ENCODE assay signal across 8 cellular contexts in the genomic region with DNA sequence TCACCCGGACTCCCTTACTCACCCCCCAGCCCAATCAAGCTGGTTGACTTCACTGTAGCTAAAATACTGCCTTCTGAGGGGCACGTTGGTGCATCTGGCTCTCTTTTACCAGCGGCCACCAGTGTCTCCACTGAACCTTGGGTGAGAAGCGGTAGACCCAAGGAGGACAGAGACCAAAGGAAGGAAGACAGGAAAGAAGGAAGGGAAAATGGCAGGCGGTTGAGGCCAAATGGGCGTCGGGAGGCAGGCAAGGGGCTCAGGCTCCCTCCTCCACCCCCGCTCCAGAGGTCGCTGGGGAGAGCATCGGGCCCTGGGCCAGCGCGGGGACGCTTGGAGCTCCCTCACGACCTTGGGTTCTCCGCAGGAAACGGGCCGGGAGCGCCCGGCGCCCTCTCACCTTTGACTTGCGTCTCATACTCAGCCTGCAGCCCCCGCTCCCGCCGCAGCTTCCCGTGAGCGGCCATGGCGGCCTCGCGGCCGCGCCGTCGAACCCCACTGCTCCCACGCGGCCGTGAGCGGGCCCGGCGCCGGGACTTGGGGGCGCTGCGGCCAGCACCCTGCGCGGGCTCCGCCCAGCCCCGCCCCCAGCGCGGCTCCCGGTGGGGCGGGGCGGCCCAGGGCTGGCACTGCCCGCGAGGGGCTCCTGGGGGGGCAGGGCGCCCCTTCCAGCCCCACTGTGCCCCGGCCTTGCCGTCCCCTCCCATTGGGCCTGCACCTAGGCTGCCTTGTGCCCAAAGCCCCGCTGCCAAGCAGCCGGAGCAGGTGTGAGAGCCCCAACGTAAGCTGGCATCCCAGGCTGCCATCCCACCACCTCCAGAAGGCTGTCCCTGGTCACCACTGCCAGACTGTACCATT. TPM values are rescaled to one million over a fixed set of nuclear protein-coding genes. Genes with fewer than 3 reads are reported as not detected.
DNase-seq lines count a peak whose midpoint lies in the region; ATAC-seq, FAIRE-seq and TF ChIP-seq lines count a peak whose summit lies in the region.

Gene ARHGAP4, minus strand, starts transcription at position 526 of the 855 bp plus-strand sequence. Its CDS starts 62 bp downstream, at position 464.

- no peaks in the 10 kb centered on the region for H3K9me3 Mint-ChIP-seq in CD4-positive, CD25-positive, alpha-beta regulatory T cell

- H4K20me1 ChIP-seq in fibroblast of lung (ENCODE audit: control insufficient read depth, extremely low read depth, insufficient read depth, low read length), result no peaks in the 10 kb centered on the region

- H3K27ac ChIP-seq in CD4-positive, CD25-positive, alpha-beta regulatory T cell (ENCODE audit: insufficient read depth, low read length, poor library complexity, severe bottlenecking), result peak within 1 kb of the TSS; percentile 96
- H3K27ac ChIP-seq in HUES6 (ENCODE audit: low read depth, low read length) (peak within 1 kb of the TSS; percentile 86; the same call in 1 of the 2 replicates), fibroblast of lung (ENCODE audit: insufficient read depth, low read length) (no peak within 1 kb of the TSS), pancreas (peak within 1 kb of the TSS; percentile 1 to 91 (median 86))

- TF ChIP-seq CTCF in fibroblast of lung (conservative IDR thresholded peaks at IDR 0.05 in 1 of 2, IDR thresholded peaks at IDR 0.05 in 1 of 2; ENCODE audit: low read depth in 1 of 2, low read length in 2 of 2) (no peak), pancreas (IDR thresholded peaks at IDR 0.05) (no peak)

- H2AFZ ChIP-seq in fibroblast of lung (ENCODE audit: low read length), result no peak within 1 kb of the TSS

- H3K4me2 ChIP-seq in fibroblast of lung (ENCODE audit: extremely low read depth, insufficient read depth, low read length), result peak within 1 kb of the TSS; percentile 92

- FAIRE-seq in pancreas (lab: Jason Lieb, UNC), result no peak
- no peak for FAIRE-seq in frontal cortex (lab: Jason Lieb, UNC)

- DNase-seq in CD4-positive, CD25-positive, alpha-beta regulatory T cell, result peak; percentile 30 to 62 (median 37)
- peak; percentile 78 for DNase-seq in activated CD8-positive, alpha-beta memory T cell treated with anti-CD3 and anti-CD28 coated beads for 24 hours
- DNase-seq in fibroblast of lung (ENCODE audit: low read depth in 2 of 2) (no peak), pancreas (peak in 1 of 6 donors; percentile 75), frontal cortex (ENCODE audit: low spot score in 2 of 2) (no peak), NCI-H524 treated with DMSO at 0.1 percent for 48 hours (lab: John Stamatoyannopoulos, UW) (no peak), HPDE6-E6E7 (ENCODE audit: extremely low spot score) (no peak)

- 24 to 36% methylated on average over 39 to 58 of the region's 59 CpGs for WGBS in pancreas, 2 donors

- H3K4me3 Mint-ChIP-seq in CD4-positive, CD25-positive, alpha-beta regulatory T cell, result peak within 1 kb of the TSS; percentile 95 to 98 (median 97)

- H3K4me1 Mint-ChIP-seq in CD4-positive, CD25-positive, alpha-beta regulatory T cell, result peaks cover 4 to 84% (median 9%) of the 10 kb centered on the region in 4 donors

- ATAC-seq in CD4-positive, CD25-positive, alpha-beta regulatory T cell (ENCODE audit: low read depth in 2 of 2), result no peak
- no peak for ATAC-seq in pancreas

- H3K36me3 Mint-ChIP-seq in CD4-positive, CD25-positive, alpha-beta regulatory T cell, result peaks cover 4% of the 10 kb centered on the region

- no peaks in the 10 kb centered on the region for H3K27me3 ChIP-seq in CD4-positive, CD25-positive, alpha-beta regulatory T cell (ENCODE audit: control insufficient read depth, insufficient read depth, low read length)
- H3K27me3 ChIP-seq in HUES6 (ENCODE audit: control insufficient read depth, insufficient read depth, low read length) (no peaks in the 10 kb centered on the region), fibroblast of lung (ENCODE audit: control insufficient read depth, insufficient read depth, low read length) (no peaks in the 10 kb centered on the region), pancreas (no peaks in the 10 kb centered on the region)

- H3K9me3 ChIP-seq in CD4-positive, CD25-positive, alpha-beta regulatory T cell (ENCODE audit: control insufficient read depth in 2 of 2, low read length in 2 of 2), result no peaks in the 10 kb centered on the region
- H3K9me3 ChIP-seq in HUES6 (ENCODE audit: control insufficient read depth, insufficient read depth, low read depth, low read length) (peaks cover 5% of the 10 kb centered on the region; the same call in 1 of the 2 replicates), fibroblast of lung (ENCODE audit: control insufficient read depth, insufficient read depth, low read depth, low read length) (no peaks in the 10 kb centered on the region), pancreas (no peaks in the 10 kb centered on the region)

- peaks cover 78% of the 10 kb centered on the region for H3K4me1 ChIP-seq in CD4-positive, CD25-positive, alpha-beta regulatory T cell (ENCODE audit: control insufficient read depth, insufficient read depth, low read length, poor library complexity, severe bottlenecking)
- H3K4me1 ChIP-seq in HUES6 (ENCODE audit: control insufficient read depth, insufficient read depth, low read length) (peaks cover 40% of the 10 kb centered on the region), fibroblast of lung (ENCODE audit: control insufficient read depth, extremely low read depth, insufficient read depth, low read length) (peaks cover 7% of the 10 kb centered on the region), pancreas (peaks cover 0 to 13% (median 9%) of the 10 kb centered on the region in 3 donors)

- H3K27ac Mint-ChIP-seq in CD4-positive, CD25-positive, alpha-beta regulatory T cell, result peak within 1 kb of the TSS; percentile 98 to 100 (median 99)

- H3K9ac ChIP-seq in HUES6 (ENCODE audit: low read length) (peak within 1 kb of the TSS; percentile 95), fibroblast of lung (ENCODE audit: insufficient read depth, low read length) (no peak within 1 kb of the TSS)

- no peaks in the 10 kb centered on the region for H3K79me2 ChIP-seq in fibroblast of lung (ENCODE audit: control insufficient read depth, insufficient read depth, low read length)

- peak within 1 kb of the TSS; percentile 85 for H3K4me3 ChIP-seq in CD4-positive, CD25-positive, alpha-beta regulatory T cell (ENCODE audit: low read depth, low read length)
- peak within 1 kb of the TSS; percentile 80 for H3K4me3 ChIP-seq in HUES6 (ENCODE audit: low read depth, low read length)
- peak within 1 kb of the TSS in 1 of 4 experiments; percentile 64 for H3K4me3 ChIP-seq in fibroblast of lung (replicated peaks in 1 of 4; ENCODE audit: control extremely low read depth in 1 of 4, insufficient read depth in 1 of 4, low read depth in 3 of 4, low read length in 4 of 4)
- peak within 1 kb of the TSS in 1 of 4 donors; percentile 63 for H3K4me3 ChIP-seq in pancreas

- intact Hi-C loops in pancreas (cut with DNase I), result no loop called here

- peaks cover 1% of the 10 kb centered on the region for H3K36me3 ChIP-seq in CD4-positive, CD25-positive, alpha-beta regulatory T cell (ENCODE audit: control insufficient read depth, insufficient read depth, low read length)
- H3K36me3 ChIP-seq in HUES6 (ENCODE audit: control insufficient read depth, insufficient read depth, low read length), result peaks cover 20% of the 10 kb centered on the region
- H3K36me3 ChIP-seq in fibroblast of lung (ENCODE audit: control insufficient read depth, insufficient read depth, low read length), result peaks cover 3% of the 10 kb centered on the region
- no peaks in the 10 kb centered on the region for H3K36me3 ChIP-seq in pancreas

- H3K27me3 Mint-ChIP-seq in CD4-positive, CD25-positive, alpha-beta regulatory T cell, result peaks cover 4% of the 10 kb centered on the region

RNA-seq across cellular contexts. Expression of gene ARHGAP4, which starts in this region (rescaled TPM):
- total RNA-seq in CD4-positive, CD25-positive, alpha-beta regulatory T cell, result 459 TPM
- 10 to 100 TPM; 73.5 to 89.9 (median 80.2) TPM for polyA plus RNA-seq in CD4-positive, CD25-positive, alpha-beta regulatory T cell
- 1.3 and 1.5 TPM in 2 replicates for total RNA-seq in fibroblast of lung
- polyA plus RNA-seq in fibroblast of lung, result 0.12 and 0.51 TPM in 2 replicates
- 0.43 and 0.71 TPM in 2 replicates for polyA plus RNA-seq in fibroblast of lung (2012)
- polyA minus RNA-seq in fibroblast of lung (ENCODE audit: low replicate concordance), result 1.5 and 12.4 TPM in 2 replicates
- total RNA-seq in pancreas, result 10 to 100 TPM in 3 of 6 donors, 1 to 10 TPM in 3; 1.9 to 18.9 (median 8.9) TPM
- polyA plus RNA-seq in pancreas, result 10 to 100 TPM; 44.7 to 71.7 TPM
- 5.7 TPM for total RNA-seq in frontal cortex

Comparison
In these comparisons a context has a peak if more than half of its experiments do, and no peak if none do; other contexts are left out.
1. RNA of gene ARHGAP4 (total RNA-seq): 459 TPM in CD4-positive, CD25-positive, alpha-beta regulatory T cell (single experiment); 1.9 to 18.9 TPM in pancreas, 5.7 TPM in frontal cortex (single experiment) and 1.3 to 1.5 TPM in fibroblast of lung; every median in the first group is over 10 times any median in the second.
2. RNA of gene ARHGAP4 (polyA plus RNA-seq): 73.5 to 89.9 TPM in CD4-positive, CD25-positive, alpha-beta regulatory T cell and 44.7 to 71.7 TPM in pancreas; 0.12 to 0.71 TPM in fibroblast of lung; every median in the first group is over 10 times any median in the second.
3. DNase-seq: peak in CD4-positive, CD25-positive, alpha-beta regulatory T cell (3 of 3) and activated CD8-positive, alpha-beta memory T cell treated with anti-CD3 and anti-CD28 coated beads for 24 hours (single experiment); none in fibroblast of lung (0 of 2), frontal cortex (0 of 2), NCI-H524 treated with DMSO at 0.1 percent for 48 hours (single experiment) and HPDE6-E6E7 (single experiment).